In the genomic region with DNA sequence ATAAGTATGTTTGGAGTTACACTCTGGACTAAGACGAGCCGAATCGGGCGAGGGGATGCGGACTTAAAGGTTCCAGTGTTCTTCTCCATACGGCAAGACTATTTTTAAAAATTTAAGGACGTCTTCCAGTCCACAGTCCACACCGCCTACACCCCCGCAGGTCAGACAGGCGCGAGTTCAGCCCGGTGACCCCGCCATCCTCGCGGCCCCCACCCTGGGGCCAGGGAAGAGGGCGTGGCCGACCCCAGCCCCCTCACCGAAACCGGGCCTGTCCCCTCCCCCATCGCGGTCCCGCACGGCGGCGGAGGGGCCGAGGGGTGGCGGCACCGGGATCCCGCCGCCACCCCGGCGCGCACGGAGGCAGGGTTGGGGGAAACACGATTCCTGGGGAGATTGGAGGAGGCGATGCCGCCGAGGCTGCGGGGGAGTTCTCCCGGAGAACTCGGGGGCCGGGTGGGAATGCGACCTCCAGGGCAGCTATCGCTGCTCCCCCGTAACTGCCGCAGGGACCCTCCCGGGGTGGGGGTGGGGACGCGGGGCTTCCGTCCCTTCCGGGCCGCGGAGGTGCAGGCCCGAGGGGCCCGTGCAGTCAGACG, we compare ENCODE assay signal across 7 cellular contexts. TPM values are rescaled to one million over a fixed set of nuclear protein-coding genes. Genes with fewer than 3 reads are reported as not detected.
DNase-seq lines count a peak whose midpoint lies in the region; ATAC-seq and TF ChIP-seq lines count a peak whose summit lies in the region.

No MANE protein-coding gene starts in this region.

- no peak overlapping the region for H3K27ac Mint-ChIP-seq in central memory CD8-positive, alpha-beta T cell (ENCODE audit: low read depth)

- H3K9ac ChIP-seq in HUES48 (ENCODE audit: low read depth, low read length) = peak overlapping the region; percentile 19

- H3K36me3 Mint-ChIP-seq in central memory CD8-positive, alpha-beta T cell (ENCODE audit: insufficient read depth) = peaks cover 8% of the 10 kb centered on the region

- H3K9me3 ChIP-seq in HUES48 (ENCODE audit: control insufficient read depth, insufficient read depth, low read length) = no peaks in the 10 kb centered on the region
- H3K9me3 ChIP-seq in mesodermal cell (ENCODE audit: control insufficient read depth, low read length) = no peaks in the 10 kb centered on the region

- in situ Hi-C loops in GM13976 (cut with MboI; ENCODE audit: low sequenced_read_pairs, unreplicated experiment) = loop anchor here (25.0 kb wide), 1 partner anchor 88 kb away; no protein-coding TSS in a partner anchor

- H3K27ac ChIP-seq in HUES48 (ENCODE audit: low read depth, low read length) (peak overlapping the region; percentile 68), mesodermal cell (ENCODE audit: low read depth, low read length, severe bottlenecking) (peak overlapping the region; percentile 89)

- H3K4me1 ChIP-seq in HUES48 (ENCODE audit: control insufficient read depth, insufficient read depth, low read length) (peaks cover 25% of the 10 kb centered on the region), mesodermal cell (ENCODE audit: control insufficient read depth, insufficient read depth, low read length, poor library complexity, severe bottlenecking) (peaks cover 29% of the 10 kb centered on the region)

- H3K9me3 Mint-ChIP-seq in central memory CD8-positive, alpha-beta T cell = no peaks in the 10 kb centered on the region

- WGBS in mesodermal cell (ENCODE audit: insufficient coverage in 2 of 2), 2 experiments = 1 to 2% methylated on average over 25 to 33 of the region's 56 CpGs

- no peaks in the 10 kb centered on the region for H3K36me3 ChIP-seq in HUES48 (ENCODE audit: control insufficient read depth, insufficient read depth, low read length)
- H3K36me3 ChIP-seq in mesodermal cell (ENCODE audit: control insufficient read depth, insufficient read depth, low read length) = no peaks in the 10 kb centered on the region

- ATAC-seq in GM19463 (IDR thresholded peaks at IDR 0.05; ENCODE audit: unreplicated experiment) = peak; percentile 14
- peak; percentile 15 for ATAC-seq in central memory CD8-positive, alpha-beta T cell (replicated peaks; ENCODE audit: extremely low read depth, poor library complexity, severe bottlenecking)

- peaks cover 18% of the 10 kb centered on the region for H3K4me1 Mint-ChIP-seq in central memory CD8-positive, alpha-beta T cell

- TF ChIP-seq CTCF in GM13976 (IDR thresholded peaks at IDR 0.05; ENCODE audit: borderline replicate concordance, control extremely low read depth, extremely low read depth, insufficient read depth, missing control alignments) = no peak

- peak overlapping the region; percentile 74 for H3K4me3 ChIP-seq in HUES48 (ENCODE audit: low read depth, low read length)
- peak overlapping the region; percentile 54 for H3K4me3 ChIP-seq in mesodermal cell (ENCODE audit: extremely low read depth, insufficient read depth, low read length, poor library complexity, severe bottlenecking)

- H3K4me3 Mint-ChIP-seq in central memory CD8-positive, alpha-beta T cell = peak overlapping the region; percentile 52

- H3K27me3 Mint-ChIP-seq in central memory CD8-positive, alpha-beta T cell = peaks cover 8% of the 10 kb centered on the region

- peaks cover 29% of the 10 kb centered on the region for H3K27me3 ChIP-seq in HUES48 (ENCODE audit: control insufficient read depth, insufficient read depth, low read length)

- no peak for DNase-seq in central memory CD8-positive, alpha-beta T cell (ENCODE audit: low spot score in 2 of 2)
- DNase-seq in amniotic stem cell (lab: John Stamatoyannopoulos, UW) = no peak
- no peak for DNase-seq in LoVo (ENCODE audit: low spot score)
- no peak for DNase-seq in GM13976 (ENCODE audit: low spot score)

RNA-seq across cellular contexts. Expression of gene SMAD7, which starts 24.6 kb away (rescaled TPM):
- polyA plus RNA-seq in mesodermal cell (2013, experiment 1 of 2) = 45.1 TPM
- 42.8 TPM for polyA plus RNA-seq in mesodermal cell (2013, experiment 2 of 2)
